ENCODE assay signal across 24 cellular contexts in genomic region chr18:21458788-21459187, GRCh38.
"Had no signal": no experiment of that assay in that cellular context is flagged by ENCODE, and none has a peak within 500 bp of the region (broad histone marks: within the 10 kb centered on the region; RNA-seq: fewer than 3 reads in every experiment).

No MANE protein-coding gene starts in this region.

- H3K27ac Mint-ChIP-seq: activated CD4-positive, alpha-beta T cell treated with anti-CD3 and anti-CD28 coated beads, Interleukin-2, amount 10 ng/mL, durations not matched to agents 7 days and 5 days; activated CD8-positive, alpha-beta memory T cell treated with anti-CD3 and anti-CD28 coated beads, Interleukin-2, amount 10 ng/mL, durations not matched to agents 7 days and 5 days; activated CD8-positive, alpha-beta T cell treated with anti-CD3 and anti-CD28 coated beads for 36 hours; activated naive CD4-positive, alpha-beta T cell treated with anti-CD3 and anti-CD28 coated beads, Interleukin-2, amount 50 U/mL, for 24 hours; activated T-helper 1 cell treated with anti-CD3 and anti-CD28 coated beads, Interleukin-12 subunit alpha, Interleukin-12 subunit beta, Interleukin-2, Interleukin-4 antibody, amounts not matched to agents 30 ng/mL and 10 ng/mL and 1 ng/mL, durations not matched to agents 14 hours and 24 hours and 36 hours; endodermal cell; immature natural killer cell; natural killer cell treated with Interleukin-12 subunit alpha and Interleukin-12 subunit beta and Interleukin-15 and Interleukin-18, amount 100 ng/mL, for 72 hours; stimulated activated naive B cell treated with anti-CD40 and anti-IgM and Interleukin-4, amounts not matched to agents 10 μg/mL and 1 μg/mL and 100 μg/mL, for 72 hours; T-cell had no signal

- DNase-seq: activated CD4-positive, alpha-beta T cell treated with anti-CD3 and anti-CD28 coated beads, Interleukin-2, amount 10 ng/mL, durations not matched to agents 7 days and 5 days; activated CD4-positive, CD25-positive, alpha-beta regulatory T cell treated with anti-CD3 and anti-CD28 coated beads, Interleukin-2, amount 50 U/mL, for 72 hours; activated CD8-positive, alpha-beta memory T cell treated with anti-CD3 and anti-CD28 coated beads, Interleukin-2, amount 10 ng/mL, durations not matched to agents 7 days and 5 days; activated CD8-positive, alpha-beta T cell treated with anti-CD3 and anti-CD28 coated beads for 36 hours; activated gamma-delta T cell treated with Interleukin-2 at 50 U/mL for 16 hours; cortex of kidney; endodermal cell; immature natural killer cell; pancreas; stimulated activated CD4-positive, alpha-beta T cell treated with anti-CD3 and anti-CD28 coated beads, Interleukin-2, amount 100 ng/mL, for 48 hours; stimulated activated CD8-positive, alpha-beta memory T cell treated with anti-CD3 and anti-CD28 coated beads, Interleukin-4, amount 100 ng/mL, for 48 hours; stimulated activated naive B cell treated with anti-CD40 and anti-IgM and Interleukin-4, amounts not matched to agents 10 μg/mL and 1 μg/mL and 100 μg/mL, for 72 hours; T-cell; testis; upper lobe of left lung; WERI-Rb-1 had no signal

- H3K4me3 ChIP-seq: hepatocyte, pancreas, testis, upper lobe of left lung had no signal

- H3K36me3 ChIP-seq: pancreas, upper lobe of left lung, WERI-Rb-1 had no signal

- H3K36me3 Mint-ChIP-seq: activated CD8-positive, alpha-beta memory T cell treated with anti-CD3 and anti-CD28 coated beads, Interleukin-2, amount 10 ng/mL, durations not matched to agents 7 days and 5 days; activated naive CD4-positive, alpha-beta T cell treated with anti-CD3 and anti-CD28 coated beads, Interleukin-2, amount 50 U/mL, for 24 hours; immature natural killer cell; natural killer cell treated with Interleukin-12 subunit alpha and Interleukin-12 subunit beta and Interleukin-15 and Interleukin-18, amount 100 ng/mL, for 72 hours; stimulated activated naive B cell treated with anti-CD40 and anti-IgM and Interleukin-4, amounts not matched to agents 10 μg/mL and 1 μg/mL and 100 μg/mL, for 72 hours; T-cell had no signal

- H3K4me1 Mint-ChIP-seq: activated CD4-positive, alpha-beta T cell treated with anti-CD3 and anti-CD28 coated beads, Interleukin-2, amount 10 ng/mL, durations not matched to agents 7 days and 5 days; activated CD8-positive, alpha-beta memory T cell treated with anti-CD3 and anti-CD28 coated beads, Interleukin-2, amount 10 ng/mL, durations not matched to agents 7 days and 5 days; activated naive CD4-positive, alpha-beta T cell treated with anti-CD3 and anti-CD28 coated beads, Interleukin-2, amount 50 U/mL, for 24 hours; central memory CD8-positive, alpha-beta T cell; immature natural killer cell; stimulated activated naive B cell treated with anti-CD40 and anti-IgM and Interleukin-4, amounts not matched to agents 10 μg/mL and 1 μg/mL and 100 μg/mL, for 72 hours; T-cell had no signal

- H3K4me3 Mint-ChIP-seq: activated CD4-positive, alpha-beta T cell treated with anti-CD3 and anti-CD28 coated beads, Interleukin-2, amount 10 ng/mL, durations not matched to agents 7 days and 5 days; activated CD8-positive, alpha-beta memory T cell treated with anti-CD3 and anti-CD28 coated beads, Interleukin-2, amount 10 ng/mL, durations not matched to agents 7 days and 5 days; activated CD8-positive, alpha-beta T cell treated with anti-CD3 and anti-CD28 coated beads for 36 hours; activated naive CD4-positive, alpha-beta T cell treated with anti-CD3 and anti-CD28 coated beads, Interleukin-2, amount 50 U/mL, for 24 hours; activated T-helper 1 cell treated with anti-CD3 and anti-CD28 coated beads, Interleukin-12 subunit alpha, Interleukin-12 subunit beta, Interleukin-2, Interleukin-4 antibody, amounts not matched to agents 30 ng/mL and 10 ng/mL and 1 ng/mL, durations not matched to agents 14 hours and 24 hours and 36 hours; central memory CD8-positive, alpha-beta T cell; endodermal cell; immature natural killer cell; natural killer cell treated with Interleukin-12 subunit alpha and Interleukin-12 subunit beta and Interleukin-15 and Interleukin-18, amount 100 ng/mL, for 72 hours; stimulated activated naive B cell treated with anti-CD40 and anti-IgM and Interleukin-4, amounts not matched to agents 10 μg/mL and 1 μg/mL and 100 μg/mL, for 72 hours; T-cell had no signal

- H3K9me3 ChIP-seq: pancreas, testis, upper lobe of left lung had no signal

- H3K27me3 ChIP-seq: hepatocyte, pancreas, testis, upper lobe of left lung had no signal

- H3K27ac ChIP-seq: epithelial cell of prostate, hepatocyte, pancreas, testis, upper lobe of left lung, WERI-Rb-1 had no signal

- H3K9me3 Mint-ChIP-seq: activated CD4-positive, alpha-beta T cell treated with anti-CD3 and anti-CD28 coated beads, Interleukin-2, amount 10 ng/mL, durations not matched to agents 7 days and 5 days; activated CD8-positive, alpha-beta T cell treated with anti-CD3 and anti-CD28 coated beads for 36 hours; activated naive CD4-positive, alpha-beta T cell treated with anti-CD3 and anti-CD28 coated beads, Interleukin-2, amount 50 U/mL, for 24 hours; activated T-helper 1 cell treated with anti-CD3 and anti-CD28 coated beads, Interleukin-12 subunit alpha, Interleukin-12 subunit beta, Interleukin-2, Interleukin-4 antibody, amounts not matched to agents 30 ng/mL and 10 ng/mL and 1 ng/mL, durations not matched to agents 14 hours and 24 hours and 36 hours; central memory CD8-positive, alpha-beta T cell; endodermal cell; immature natural killer cell; natural killer cell treated with Interleukin-12 subunit alpha and Interleukin-12 subunit beta and Interleukin-15 and Interleukin-18, amount 100 ng/mL, for 72 hours; stimulated activated naive B cell treated with anti-CD40 and anti-IgM and Interleukin-4, amounts not matched to agents 10 μg/mL and 1 μg/mL and 100 μg/mL, for 72 hours; T-cell had no signal

- H3K4me1 ChIP-seq: pancreas, testis, upper lobe of left lung had no signal

- H3K27me3 Mint-ChIP-seq: activated CD4-positive, alpha-beta T cell treated with anti-CD3 and anti-CD28 coated beads, Interleukin-2, amount 10 ng/mL, durations not matched to agents 7 days and 5 days had no signal

- ATAC-seq: activated CD8-positive, alpha-beta memory T cell treated with anti-CD3 and anti-CD28 coated beads, Interleukin-2, amount 10 ng/mL, durations not matched to agents 7 days and 5 days; activated CD8-positive, alpha-beta T cell treated with anti-CD3 and anti-CD28 coated beads for 36 hours; natural killer cell treated with Interleukin-12 subunit alpha and Interleukin-12 subunit beta and Interleukin-15 and Interleukin-18, amount 100 ng/mL, for 72 hours; pancreas; sciatic nerve; SK-N-SH treated with all-trans-retinoic acid at 6 μM for 48 hours; stimulated activated naive B cell treated with anti-CD40 and anti-IgM and Interleukin-4, amounts not matched to agents 10 μg/mL and 1 μg/mL and 100 μg/mL, for 72 hours; T-cell had no signal
